Comparison of ENCODE assay signal across 12 cellular contexts in genomic region chr19:29851769-29852521, GRCh38.
DNase-seq lines count a peak whose midpoint lies in the region; ATAC-seq lines count a peak whose summit lies in the region.
"Had no signal": no experiment of that assay in that cellular context is flagged by ENCODE, and none has a peak within 500 bp of the region (broad histone marks: within the 10 kb centered on the region; RNA-seq: fewer than 3 reads in every experiment).

No MANE protein-coding gene starts in this region.

- peak overlapping the region; percentile 10 for H3K4me3 Mint-ChIP-seq in activated T-cell treated with anti-CD3 and anti-CD28 coated beads, Interleukin-2, amount 50 U/mL, for 24 hours
- H3K4me3 Mint-ChIP-seq in stimulated activated naive B cell treated with anti-CD40 and anti-IgM and Interleukin-4, amounts not matched to agents 10 μg/mL and 1 μg/mL and 100 μg/mL, for 72 hours = no peak overlapping the region
- H3K4me3 Mint-ChIP-seq: type B pancreatic cell had no signal

- DNase-seq in activated T-cell treated with anti-CD3 and anti-CD28 coated beads, Interleukin-2, amount 50 U/mL, for 24 hours = no peak
- DNase-seq in activated T-cell treated with anti-CD3 and anti-CD28 coated beads for 4 hours (no peak), cerebellar nuclear complex (lab: John Stamatoyannopoulos, UW) (no peak), KBM-7 (no peak), NCI-H748 treated with DMSO at 0.1 percent for 48 hours (lab: John Stamatoyannopoulos, UW) (no peak)
- no peak for DNase-seq in stimulated activated naive B cell treated with anti-CD40 and anti-IgM and Interleukin-4, amounts not matched to agents 10 μg/mL and 1 μg/mL and 100 μg/mL, for 72 hours
- DNase-seq: dorsolateral prefrontal cortex, glutamatergic neuron, ovary had no signal

- H3K27me3 Mint-ChIP-seq in activated T-cell treated with anti-CD3 and anti-CD28 coated beads, Interleukin-2, amount 50 U/mL, for 24 hours = peaks cover 2% of the 10 kb centered on the region
- peaks cover 33 to 41% of the 10 kb centered on the region in 2 donors for H3K27me3 Mint-ChIP-seq in stimulated activated naive B cell treated with anti-CD40 and anti-IgM and Interleukin-4, amounts not matched to agents 10 μg/mL and 1 μg/mL and 100 μg/mL, for 72 hours

- no peaks in the 10 kb centered on the region for H3K9me3 Mint-ChIP-seq in activated T-cell treated with anti-CD3 and anti-CD28 coated beads, Interleukin-2, amount 50 U/mL, for 24 hours
- H3K9me3 Mint-ChIP-seq in stimulated activated naive B cell treated with anti-CD40 and anti-IgM and Interleukin-4, amounts not matched to agents 10 μg/mL and 1 μg/mL and 100 μg/mL, for 72 hours = no peaks in the 10 kb centered on the region
- H3K9me3 Mint-ChIP-seq: type B pancreatic cell had no signal

- peak overlapping the region; percentile 88 for H3K27ac Mint-ChIP-seq in activated T-cell treated with anti-CD3 and anti-CD28 coated beads, Interleukin-2, amount 50 U/mL, for 24 hours
- H3K27ac Mint-ChIP-seq in stimulated activated naive B cell treated with anti-CD40 and anti-IgM and Interleukin-4, amounts not matched to agents 10 μg/mL and 1 μg/mL and 100 μg/mL, for 72 hours = no peak overlapping the region
- H3K27ac Mint-ChIP-seq: type B pancreatic cell had no signal

- ATAC-seq in GM21529 (IDR thresholded peaks at IDR 0.05; ENCODE audit: unreplicated experiment) = peak; percentile 77
- ATAC-seq in HG03378 (IDR thresholded peaks at IDR 0.05; ENCODE audit: unreplicated experiment) = peak; percentile 83
- ATAC-seq in stimulated activated naive B cell treated with anti-CD40 and anti-IgM and Interleukin-4, amounts not matched to agents 10 μg/mL and 1 μg/mL and 100 μg/mL, for 72 hours (replicated peaks) = peak; percentile 44 to 85

- H3K36me3 Mint-ChIP-seq in activated T-cell treated with anti-CD3 and anti-CD28 coated beads, Interleukin-2, amount 50 U/mL, for 24 hours (ENCODE audit: low read depth) = no peaks in the 10 kb centered on the region
- no peaks in the 10 kb centered on the region for H3K36me3 Mint-ChIP-seq in stimulated activated naive B cell treated with anti-CD40 and anti-IgM and Interleukin-4, amounts not matched to agents 10 μg/mL and 1 μg/mL and 100 μg/mL, for 72 hours
- H3K36me3 Mint-ChIP-seq: type B pancreatic cell had no signal

- in situ Hi-C loops in KBM-7 (cut with MboI; ENCODE audit: low pct_unique_long_range_greater_than_20kb, low sequenced_read_pairs) = no loop called here

- H3K4me1 Mint-ChIP-seq in activated T-cell treated with anti-CD3 and anti-CD28 coated beads, Interleukin-2, amount 50 U/mL, for 24 hours (ENCODE audit: low read depth) = peaks cover 19% of the 10 kb centered on the region
- no peaks in the 10 kb centered on the region for H3K4me1 Mint-ChIP-seq in stimulated activated naive B cell treated with anti-CD40 and anti-IgM and Interleukin-4, amounts not matched to agents 10 μg/mL and 1 μg/mL and 100 μg/mL, for 72 hours
